Comparison of ENCODE assay signal across 9 cellular contexts in the genomic region with DNA sequence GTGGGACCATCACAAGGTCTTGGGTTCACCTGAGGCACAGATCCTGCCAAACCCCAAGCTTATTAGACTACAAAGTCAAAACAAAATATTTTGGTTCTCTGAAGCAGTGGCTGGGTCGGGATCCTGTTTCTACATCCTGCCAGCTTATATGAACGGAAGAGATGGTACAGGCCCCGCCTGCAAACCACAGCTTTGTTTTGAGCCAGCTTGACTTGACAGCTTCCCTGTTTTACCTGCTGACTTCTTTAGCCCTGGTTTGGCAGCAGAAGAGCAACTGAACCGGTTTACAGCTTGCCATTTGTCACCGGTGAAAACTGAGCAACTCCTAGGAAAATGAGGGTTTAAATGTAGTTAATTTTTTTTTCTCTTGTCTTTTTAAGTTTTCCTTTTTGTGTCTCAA.
DNase-seq lines count a peak whose midpoint lies in the region; ATAC-seq and TF ChIP-seq lines count a peak whose summit lies in the region.
"Had no signal": no experiment of that assay in that cellular context is flagged by ENCODE, and none has a peak within 500 bp of the region (broad histone marks: within the 10 kb centered on the region; RNA-seq: fewer than 3 reads in every experiment).

No MANE protein-coding gene starts in this region.

- H3K9me3 Mint-ChIP-seq in activated naive CD4-positive, alpha-beta T cell treated with anti-CD3 and anti-CD28 coated beads, Interleukin-2, amount 10 ng/mL, durations not matched to agents 7 days and 5 days = no peaks in the 10 kb centered on the region

- H3K36me3 Mint-ChIP-seq in activated naive CD4-positive, alpha-beta T cell treated with anti-CD3 and anti-CD28 coated beads, Interleukin-2, amount 10 ng/mL, durations not matched to agents 7 days and 5 days = peaks cover 53% of the 10 kb centered on the region

- CTCF ChIA-PET in activated naive CD4-positive, alpha-beta T cell treated with anti-CD3 and anti-CD28 coated beads, Interleukin-2, amount 10 ng/mL, durations not matched to agents 7 days and 5 days (lab: Charles Lee) = interaction anchor here (0.8 to 4.6 kb wide), 9 partner anchors 12 to 201 kb away, joined by 3 to 37 read pairs (median 4); partner anchors contain the start of gene PACS1

- H3K27ac ChIP-seq in RWPE2 (ENCODE audit: poor library complexity, severe bottlenecking) (peak overlapping the region; percentile 63), WERI-Rb-1 (no peak overlapping the region)
- H3K27ac ChIP-seq: SK-N-MC had no signal

- peaks cover 6% of the 10 kb centered on the region for H3K36me3 ChIP-seq in RWPE2 (ENCODE audit: low read depth)
- H3K36me3 ChIP-seq in WERI-Rb-1 = peaks cover 16% of the 10 kb centered on the region

- DNase-seq in RWPE2 (ENCODE audit: low spot score) (no peak), hippocampal formation (lab: John Stamatoyannopoulos, UW) (peak; percentile 24 to 30), WERI-Rb-1 (no peak)
- DNase-seq in activated naive CD4-positive, alpha-beta T cell treated with anti-CD3 and anti-CD28 coated beads, Interleukin-2, amount 10 ng/mL, durations not matched to agents 7 days and 5 days = peak; percentile 91
- peak; percentile 56 for DNase-seq in stimulated activated CD8-positive, alpha-beta memory T cell treated with anti-CD3 and anti-CD28 coated beads, Interleukin-15, amount 100 ng/mL, for 1 hour (ENCODE audit: low read depth)

- H3K27me3 ChIP-seq in RWPE2 (ENCODE audit: insufficient read depth, poor library complexity, severe bottlenecking) (no peaks in the 10 kb centered on the region), WERI-Rb-1 (ENCODE audit: insufficient read depth, low read depth, severe bottlenecking) (no peaks in the 10 kb centered on the region)

- peaks cover 34% of the 10 kb centered on the region for H3K4me1 ChIP-seq in RWPE2 (ENCODE audit: insufficient read depth, poor library complexity, severe bottlenecking)

- H3K4me3 Mint-ChIP-seq in activated naive CD4-positive, alpha-beta T cell treated with anti-CD3 and anti-CD28 coated beads, Interleukin-2, amount 10 ng/mL, durations not matched to agents 7 days and 5 days = peak overlapping the region; percentile 83

- no peak overlapping the region for H3K4me3 ChIP-seq in RWPE2 (ENCODE audit: severe bottlenecking)
- H3K4me3 ChIP-seq in WERI-Rb-1 (ENCODE audit: low read depth, low read length) = no peak overlapping the region
- H3K4me3 ChIP-seq: SK-N-MC had no signal

- ATAC-seq in GM18502 (IDR thresholded peaks at IDR 0.05; ENCODE audit: poor library complexity, unreplicated experiment) (peak; percentile 61), HG03460 (IDR thresholded peaks at IDR 0.05; ENCODE audit: unreplicated experiment) (peak; percentile 72), RWPE2 (ENCODE audit: low read depth) (peak; percentile 86), HG03354 (IDR thresholded peaks at IDR 0.05; ENCODE audit: poor library complexity, severe bottlenecking, unreplicated experiment) (no peak)

- no peaks in the 10 kb centered on the region for H3K27me3 Mint-ChIP-seq in activated naive CD4-positive, alpha-beta T cell treated with anti-CD3 and anti-CD28 coated beads, Interleukin-2, amount 10 ng/mL, durations not matched to agents 7 days and 5 days

- H3K27ac Mint-ChIP-seq in activated naive CD4-positive, alpha-beta T cell treated with anti-CD3 and anti-CD28 coated beads, Interleukin-2, amount 10 ng/mL, durations not matched to agents 7 days and 5 days = peak overlapping the region; percentile 100

- TF ChIP-seq CTCF in RWPE2 (IDR thresholded peaks at IDR 0.05; ENCODE audit: poor library complexity, severe bottlenecking) = no peak
- no peak for TF ChIP-seq CTCF in WERI-Rb-1 (IDR thresholded peaks at IDR 0.05; ENCODE audit: low read depth, low read length)

- H3K9me3 ChIP-seq in RWPE2 (ENCODE audit: severe bottlenecking) (no peaks in the 10 kb centered on the region), WERI-Rb-1 (ENCODE audit: severe bottlenecking) (no peaks in the 10 kb centered on the region)

- peaks cover 78% of the 10 kb centered on the region for H3K4me1 Mint-ChIP-seq in activated naive CD4-positive, alpha-beta T cell treated with anti-CD3 and anti-CD28 coated beads, Interleukin-2, amount 10 ng/mL, durations not matched to agents 7 days and 5 days

Comparison
In these comparisons a context has a peak if more than half of its experiments do, and no peak if none do; other contexts are left out.
1. DNase-seq: peak in activated naive CD4-positive, alpha-beta T cell treated with anti-CD3 and anti-CD28 coated beads, Interleukin-2, amount 10 ng/mL, durations not matched to agents 7 days and 5 days (single experiment), hippocampal formation (2 of 2) and stimulated activated CD8-positive, alpha-beta memory T cell treated with anti-CD3 and anti-CD28 coated beads, Interleukin-15, amount 100 ng/mL, for 1 hour (single experiment); none in RWPE2 (single experiment) and WERI-Rb-1 (single experiment).